ENCODE assay signal across 8 cellular contexts in genomic region chr7:6730343-6730633, GRCh38. TPM values are rescaled to one million over a fixed set of nuclear protein-coding genes. Genes with fewer than 3 reads are reported as not detected.
DNase-seq lines count a peak whose midpoint lies in the region; TF ChIP-seq lines count a peak whose summit lies in the region.

No MANE protein-coding gene starts in this region.

- no peak overlapping the region for H2AFZ ChIP-seq in OCI-LY3 (ENCODE audit: low read depth, low read length)

- no peaks in the 10 kb centered on the region for H3K9me3 ChIP-seq in OCI-LY3 (ENCODE audit: insufficient read depth, low read length)

- H3K79me2 ChIP-seq in OCI-LY3 (ENCODE audit: low read length) = peaks cover 26% of the 10 kb centered on the region

- peaks cover 15% of the 10 kb centered on the region for H3K9me3 Mint-ChIP-seq in nephron progenitor cell

- H3K36me3 Mint-ChIP-seq in nephron progenitor cell (ENCODE audit: low read depth) = peaks cover 45% of the 10 kb centered on the region

- no peaks in the 10 kb centered on the region for H4K20me1 ChIP-seq in OCI-LY3 (ENCODE audit: insufficient read depth, low read length)

- H3K4me3 ChIP-seq in GM12875 (ENCODE audit: low read depth, low read length) (peak overlapping the region; percentile 98), OCI-LY3 (ENCODE audit: low read length) (peak overlapping the region; percentile 96), epithelial cell of esophagus (ENCODE audit: low read length) (peak overlapping the region; percentile 78)

- peak overlapping the region; percentile 93 for H3K9ac ChIP-seq in OCI-LY3 (ENCODE audit: low read length)

- H3K27ac Mint-ChIP-seq in nephron progenitor cell = peak overlapping the region; percentile 51

- H3K27me3 Mint-ChIP-seq in nephron progenitor cell (ENCODE audit: low read depth, poor library complexity) = peaks cover 27% of the 10 kb centered on the region

- no peaks in the 10 kb centered on the region for H3K36me3 ChIP-seq in OCI-LY3 (replicated peaks; ENCODE audit: low read depth, low read length)

- peak overlapping the region; percentile 88 for H3K4me2 ChIP-seq in OCI-LY3 (ENCODE audit: low read length)

- peaks cover 18% of the 10 kb centered on the region for H3K4me1 Mint-ChIP-seq in nephron progenitor cell

- peak overlapping the region; percentile 95 for H3K4me3 Mint-ChIP-seq in nephron progenitor cell

- H3K27ac ChIP-seq in OCI-LY3 (ENCODE audit: low read length) = peak overlapping the region; percentile 59

- no peaks in the 10 kb centered on the region for H3K27me3 ChIP-seq in OCI-LY3 (ENCODE audit: low read depth, low read length)

- DNase-seq in epithelial cell of esophagus (ENCODE audit: low read depth) = peak; percentile 47
- no peak for DNase-seq in nephron progenitor cell
- DNase-seq in hepatic stellate cell (ENCODE audit: low spot score) = no peak
- no peak for DNase-seq in GM03348 (ENCODE audit: low spot score)
- DNase-seq in AML-193 (lab: John Stamatoyannopoulos, UW) = no peak
- DNase-seq in SK-N-DZ (ENCODE audit: low spot score) = no peak

- peaks cover 15% of the 10 kb centered on the region for H3K4me1 ChIP-seq in OCI-LY3 (ENCODE audit: low read length)

- TF ChIP-seq CTCF in GM12875 (IDR thresholded peaks at IDR 0.05; ENCODE audit: borderline replicate concordance, insufficient read depth, low read depth, low read length) (no peak), OCI-LY3 (IDR thresholded peaks at IDR 0.05; ENCODE audit: low read depth, low read length) (no peak), epithelial cell of esophagus (IDR thresholded peaks at IDR 0.05; ENCODE audit: insufficient read depth, low read depth, low read length, missing control alignments) (no peak), nephron progenitor cell (IDR thresholded peaks at IDR 0.05) (no peak)

RNA-seq across cellular contexts. Expression of gene ZNF12, which starts 23.5 kb away (rescaled TPM):
- 10.4 and 11.6 TPM in 2 replicates for polyA plus RNA-seq in SK-N-DZ (2014; cell fraction: cytosol; rRNA removed)
- polyA plus RNA-seq in SK-N-DZ (2014; cell fraction: nucleus; rRNA removed) = 37.7 and 38.8 TPM in 2 replicates

RNA-seq across cellular contexts. Expression of gene RSPH10B2, which starts 23.6 kb away (rescaled TPM):
- not detected in 2 replicates for polyA plus RNA-seq in SK-N-DZ (2014; cell fraction: cytosol; rRNA removed)
- polyA plus RNA-seq in SK-N-DZ (2014; cell fraction: nucleus; rRNA removed) = 0.05 TPM in 1 of 2 replicates, not detected in the other
